ENCODE assay signal across 1 cellular context in the genomic region with DNA sequence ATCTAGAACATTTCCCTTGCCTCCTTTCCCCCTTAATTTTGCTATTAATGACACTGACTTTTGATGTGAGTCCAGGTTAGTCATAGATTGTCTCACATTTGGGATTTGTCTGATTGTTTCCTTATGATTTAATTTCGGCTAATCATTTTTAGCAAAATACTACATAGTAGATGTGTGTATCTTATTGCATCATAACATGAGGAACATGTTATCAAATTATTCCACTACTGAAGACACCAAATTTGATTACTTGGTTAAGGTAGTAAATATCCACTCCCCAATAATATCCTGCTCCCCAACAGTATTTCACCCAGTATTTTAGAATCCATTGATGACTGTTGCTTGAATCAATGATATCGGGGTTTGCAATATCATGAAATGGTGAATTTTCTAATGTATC.
A peak's percentile ranks its signal among the peaks of the same experiment; 100 is the strongest.
TF ChIP-seq lines count a peak whose summit lies in the region.

No MANE protein-coding gene starts in this region.

TF ChIP-seq in HepG2, 621 proteins besides CTCF, POLR2A, EP300 and RAD21:
- no peak for TF ChIP-seq ARID2 (CRISPR knock-in tag; IDR thresholded peaks at IDR 0.05; ENCODE audit: borderline replicate concordance)
- TF ChIP-seq ATF7 (IDR thresholded peaks at IDR 0.05), result peak; percentile 77
- TF ChIP-seq ATF7 (CRISPR knock-in tag; IDR thresholded peaks at IDR 0.05), result no peak
- peak; percentile 56; the same call in 1 of the 2 replicates for TF ChIP-seq CEBPB (IDR thresholded peaks at IDR 0.05; ENCODE audit: borderline replicate concordance, low read depth, low read length)
